23 cellular contexts compared by ENCODE assay signal in genomic region chr2:49840428-49840975, GRCh38.
A peak's percentile ranks its signal among the peaks of the same experiment; 100 is the strongest.
DNase-seq lines count a peak whose midpoint lies in the region; ATAC-seq and TF ChIP-seq lines count a peak whose summit lies in the region.
"Had no signal": no experiment of that assay in that cellular context is flagged by ENCODE, and none has a peak within 500 bp of the region (broad histone marks: within the 10 kb centered on the region; RNA-seq: fewer than 3 reads in every experiment).

No MANE protein-coding gene starts in this region.

- TF ChIP-seq CTCF in dorsolateral prefrontal cortex (IDR thresholded peaks at IDR 0.05 in 54 of 56, conservative IDR thresholded peaks at IDR 0.05 in 2 of 56; ENCODE audit: low read depth in 1 of 56, partially characterized antibody in 56 of 56) (no peak), testis (IDR thresholded peaks at IDR 0.05) (no peak)

- H3K9me3 ChIP-seq in testis, result no peaks in the 10 kb centered on the region
- H3K9me3 ChIP-seq: Caco-2, SJCRH30 had no signal

- 22 to 31% methylated on average over 5 of the region's 5 CpGs for WGBS in testis, 2 donors

- intact Hi-C loops in dorsolateral prefrontal cortex (cut with DNase I), result loop anchor here in 1 of 2 donors (10.0 kb wide), 1 partner anchor 134 kb away; no protein-coding TSS in a partner anchor
- intact Hi-C loops in testis (cut with DNase I; ENCODE audit: low total_unique reads), result no loop called here

- no peak for ATAC-seq in HG03457 (IDR thresholded peaks at IDR 0.05; ENCODE audit: unreplicated experiment)
- no peak for ATAC-seq in GM21367 (IDR thresholded peaks at IDR 0.05; ENCODE audit: unreplicated experiment)
- ATAC-seq: GM12878, Panc1 had no signal

- H3K27me3 ChIP-seq in dorsolateral prefrontal cortex, result no peaks in the 10 kb centered on the region
- H3K27me3 ChIP-seq in layer of hippocampus (ENCODE audit: control insufficient read depth, insufficient read depth, low read length), result no peaks in the 10 kb centered on the region
- no peaks in the 10 kb centered on the region for H3K27me3 ChIP-seq in testis
- H3K27me3 ChIP-seq: BLaER1 treated with 17β-estradiol and CSF1 and Interleukin-3, amounts not matched to agents 10 nM and 100 nM; SJCRH30 had no signal

- H3K4me3 ChIP-seq in dorsolateral prefrontal cortex, result peak overlapping the region in 39 of 59 donors; percentile 0 to 50 (median 27)
- no peak overlapping the region for H3K4me3 ChIP-seq in testis
- H3K4me3 ChIP-seq: BLaER1 treated with 17β-estradiol and CSF1 and Interleukin-3, amounts not matched to agents 10 nM and 100 nM; GM12878; SJCRH30 had no signal

- H3K36me3 ChIP-seq in testis (ENCODE audit: low read depth, missing control alignments), result no peaks in the 10 kb centered on the region
- H3K36me3 ChIP-seq: BLaER1 treated with 17β-estradiol and CSF1 and Interleukin-3, amounts not matched to agents 10 nM and 100 nM; SJCRH30 had no signal

- TF ChIP-seq POLR2A in testis (IDR thresholded peaks at IDR 0.05), result no peak

- DNase-seq in dorsolateral prefrontal cortex (no peak), pons (ENCODE audit: low spot score) (peak; percentile 81), testis (no peak), NCI-H446 treated with DMSO at 0.1 percent for 48 hours (lab: John Stamatoyannopoulos, UW) (no peak)
- DNase-seq: ACHN; Caco-2; CD4-positive, alpha-beta memory T cell; DMS 273 treated with DMSO at 0.1 percent for 48 hours; DND-41; H9; KG1; NCI-H1092; NCI-H1436; NCI-H187 treated with DMSO at 0.1 percent for 48 hours; NCI-H2107; NCI-H510A; SJCRH30 had no signal

- H3K27ac ChIP-seq in dorsolateral prefrontal cortex (peak overlapping the region in 53 of 59 donors; percentile 0 to 84 (median 59)), layer of hippocampus (ENCODE audit: low read depth, low read length) (peak overlapping the region; percentile 36), testis (peak overlapping the region; percentile 55)
- H3K27ac ChIP-seq: BLaER1 treated with 17β-estradiol and CSF1 and Interleukin-3, amounts not matched to agents 10 nM and 100 nM; SJCRH30 had no signal

- H3K4me1 ChIP-seq in testis, result no peaks in the 10 kb centered on the region
- H3K4me1 ChIP-seq: Caco-2, SJCRH30 had no signal

Comparison
In these comparisons a context has a peak if more than half of its experiments do, and no peak if none do; other contexts are left out.
1. H3K4me3 ChIP-seq: peak in dorsolateral prefrontal cortex (39 of 59); none in testis (0 of 2).
2. Peak in every context shown above with its lines, with median percentiles within 50 percentile points of each other: H3K27ac ChIP-seq.